In genomic region chr9:14272924-14273528, GRCh38 we compare ENCODE assay signal across 11 cellular contexts. TPM values are rescaled to one million over a fixed set of nuclear protein-coding genes. Genes with fewer than 3 reads are reported as not detected.
A peak's percentile ranks its signal among the peaks of the same experiment; 100 is the strongest.
DNase-seq lines count a peak whose midpoint lies in the region; TF ChIP-seq lines count a peak whose summit lies in the region.
"Had no signal": no experiment of that assay in that cellular context is flagged by ENCODE, and none has a peak within 500 bp of the region (broad histone marks: within the 10 kb centered on the region; RNA-seq: fewer than 3 reads in every experiment).

No MANE protein-coding gene starts in this region.

- H3K4me1 Mint-ChIP-seq in Calu3 (ENCODE audit: low read depth, unreplicated experiment) = peaks cover 43% of the 10 kb centered on the region
- peaks cover 2% of the 10 kb centered on the region for H3K4me1 Mint-ChIP-seq in activated CD4-positive, alpha-beta T cell treated with anti-CD3 and anti-CD28 coated beads, Interleukin-2, amount 10 ng/mL, durations not matched to agents 7 days and 5 days

- H3K27ac Mint-ChIP-seq in Calu3 (ENCODE audit: unreplicated experiment) = peak overlapping the region; percentile 42
- H3K27ac Mint-ChIP-seq in activated CD4-positive, alpha-beta T cell treated with anti-CD3 and anti-CD28 coated beads, Interleukin-2, amount 10 ng/mL, durations not matched to agents 7 days and 5 days = no peak overlapping the region
- H3K27ac Mint-ChIP-seq: naive thymus-derived CD8-positive, alpha-beta T cell had no signal

- POLR2A ChIA-PET in activated CD4-positive, alpha-beta T cell treated with anti-CD3 and anti-CD28 coated beads, Interleukin-2, amount 10 ng/mL, durations not matched to agents 7 days and 5 days (lab: Charles Lee) = no interaction called here

- no peaks in the 10 kb centered on the region for H3K27me3 Mint-ChIP-seq in Calu3 (ENCODE audit: unreplicated experiment)
- peaks cover 11% of the 10 kb centered on the region for H3K27me3 Mint-ChIP-seq in activated CD4-positive, alpha-beta T cell treated with anti-CD3 and anti-CD28 coated beads, Interleukin-2, amount 10 ng/mL, durations not matched to agents 7 days and 5 days

- no peak for TF ChIP-seq POLR2A in prostate gland (IDR thresholded peaks at IDR 0.05)

- no peaks in the 10 kb centered on the region for H3K9me3 Mint-ChIP-seq in Calu3 (ENCODE audit: low read depth, unreplicated experiment)
- no peaks in the 10 kb centered on the region for H3K9me3 Mint-ChIP-seq in activated CD4-positive, alpha-beta T cell treated with anti-CD3 and anti-CD28 coated beads, Interleukin-2, amount 10 ng/mL, durations not matched to agents 7 days and 5 days

- H3K4me1 ChIP-seq in iPS-18a (ENCODE audit: control insufficient read depth, low read depth, low read length) (peaks cover 63% of the 10 kb centered on the region), prostate gland (replicated peaks) (no peaks in the 10 kb centered on the region)

- CTCF ChIA-PET in Calu3 (lab: Charles Lee) = interaction anchor here (0.6 kb wide), 1 partner anchor 53 kb away, joined by 6 read pairs; no protein-coding TSS in a partner anchor
- CTCF ChIA-PET in activated CD4-positive, alpha-beta T cell treated with anti-CD3 and anti-CD28 coated beads, Interleukin-2, amount 10 ng/mL, durations not matched to agents 7 days and 5 days (lab: Charles Lee) = no interaction called here

- no TSS peak for BruUV-seq in Calu3 (replicated peaks; lab: Mats Ljungman, UMichigan)

- 34% methylated on average over 7 of the region's 7 CpGs for WGBS in prostate gland

- intact Hi-C loops in Calu3 (cut with micrococcal nuclease; ENCODE audit: unreplicated experiment) = no loop called here
- intact Hi-C loops in prostate gland (cut with DNase I) = no loop called here

- DNase-seq in Calu3 (no peak), prostate gland (ENCODE audit: low spot score) (no peak), NK-92 (lab: John Stamatoyannopoulos, UW; ENCODE audit: unreplicated experiment) (no peak), NCI-H774 (lab: John Stamatoyannopoulos, UW) (no peak), SIG-M5 treated with dmso at 0.1 percent for 504 hours (lab: John Stamatoyannopoulos, UW; ENCODE audit: unreplicated experiment) (no peak)
- no peak for DNase-seq in activated CD4-positive, alpha-beta T cell treated with anti-CD3 and anti-CD28 coated beads, Interleukin-2, amount 10 ng/mL, durations not matched to agents 7 days and 5 days
- DNase-seq: naive thymus-derived CD8-positive, alpha-beta T cell; NCI-H1048; NCI-H510A treated with DMSO at 0.1 percent for 48 hours had no signal

- TF ChIP-seq CTCF in Calu3 (IDR thresholded peaks at IDR 0.05; ENCODE audit: unreplicated experiment) (no peak), VCaP (conservative IDR thresholded peaks at IDR 0.05) (no peak), prostate gland (IDR thresholded peaks at IDR 0.05) (no peak)

- peaks cover 21% of the 10 kb centered on the region for H3K36me3 Mint-ChIP-seq in Calu3 (ENCODE audit: insufficient read depth, unreplicated experiment)
- no peaks in the 10 kb centered on the region for H3K36me3 Mint-ChIP-seq in activated CD4-positive, alpha-beta T cell treated with anti-CD3 and anti-CD28 coated beads, Interleukin-2, amount 10 ng/mL, durations not matched to agents 7 days and 5 days (ENCODE audit: low read depth)
- H3K36me3 Mint-ChIP-seq: naive thymus-derived CD8-positive, alpha-beta T cell had no signal

- H3K9me3 ChIP-seq in iPS-18a (ENCODE audit: control insufficient read depth, low read depth, low read length) (no peaks in the 10 kb centered on the region), prostate gland (no peaks in the 10 kb centered on the region)

- H3K4me3 ChIP-seq in iPS-18a (ENCODE audit: low read length) = peak overlapping the region; percentile 38
- H3K4me3 ChIP-seq in prostate gland = no peak overlapping the region

- H3K4me3 Mint-ChIP-seq in Calu3 (ENCODE audit: low read depth, unreplicated experiment) = peak overlapping the region; percentile 48
- H3K4me3 Mint-ChIP-seq in activated CD4-positive, alpha-beta T cell treated with anti-CD3 and anti-CD28 coated beads, Interleukin-2, amount 10 ng/mL, durations not matched to agents 7 days and 5 days = no peak overlapping the region
- H3K4me3 Mint-ChIP-seq: naive thymus-derived CD8-positive, alpha-beta T cell had no signal

- H3K27ac ChIP-seq in VCaP (peak overlapping the region; percentile 21), iPS-18a (ENCODE audit: low read length) (no peak overlapping the region), prostate gland (peak overlapping the region; percentile 4 to 21)

- H3K27me3 ChIP-seq in iPS-18a (ENCODE audit: control insufficient read depth, insufficient read depth, low read length) = no peaks in the 10 kb centered on the region
- H3K27me3 ChIP-seq in prostate gland (replicated peaks; ENCODE audit: insufficient read depth) = no peaks in the 10 kb centered on the region

- H3K9ac ChIP-seq in iPS-18a (ENCODE audit: low read length) = peak overlapping the region; percentile 4

- H3K36me3 ChIP-seq in iPS-18a (ENCODE audit: control insufficient read depth, low read depth, low read length) (no peaks in the 10 kb centered on the region), prostate gland (no peaks in the 10 kb centered on the region)

RNA-seq across cellular contexts. Expression of gene NFIB, which starts 40.9 kb away (rescaled TPM):
- total RNA-seq in Calu3 (2022) (75.8 and 76.2 TPM in 2 replicates), prostate gland (100 to 1,000 TPM; 131 to 165 TPM)
- total RNA-seq in activated CD4-positive, alpha-beta T cell treated with anti-CD3 and anti-CD28 coated beads, Interleukin-2, amount 10 ng/mL, durations not matched to agents 7 days and 5 days = not detected
- total RNA-seq: naive thymus-derived CD8-positive, alpha-beta T cell had no signal

Comparison
In these comparisons a context has a peak if more than half of its experiments do, and no peak if none do; other contexts are left out.
1. RNA of gene NFIB, which starts 40.9 kb away (total RNA-seq): 131 to 165 TPM in prostate gland and 75.8 to 76.2 TPM in Calu3; not detected in activated CD4-positive, alpha-beta T cell treated with anti-CD3 and anti-CD28 coated beads, Interleukin-2, amount 10 ng/mL, durations not matched to agents 7 days and 5 days; every median in the first group is over 10 times any median in the second.